In the genomic region with DNA sequence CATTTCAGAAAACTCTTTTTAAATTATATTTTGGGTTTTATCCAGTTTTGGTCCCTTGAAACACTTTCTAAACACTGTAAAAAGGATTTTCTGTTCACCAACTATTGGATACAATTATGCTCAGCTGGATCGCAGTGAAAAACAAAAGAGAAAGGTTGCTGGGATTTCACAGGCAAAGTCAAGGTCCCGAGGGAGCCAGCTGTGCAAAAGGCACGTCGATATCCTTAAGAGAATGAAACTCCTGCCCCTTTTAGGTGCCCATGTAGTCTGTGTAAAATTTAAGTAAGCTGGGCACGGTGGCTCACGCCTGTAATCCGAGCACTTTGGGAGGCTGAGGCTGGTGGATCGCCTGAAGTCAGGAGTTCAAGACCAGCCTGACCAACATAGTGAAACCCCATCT, we compare ENCODE assay signal across 18 cellular contexts.
DNase-seq lines count a peak whose midpoint lies in the region; ATAC-seq and TF ChIP-seq lines count a peak whose summit lies in the region.
"Had no signal": no experiment of that assay in that cellular context is flagged by ENCODE, and none has a peak within 500 bp of the region (broad histone marks: within the 10 kb centered on the region; RNA-seq: fewer than 3 reads in every experiment).

No MANE protein-coding gene starts in this region.

- H4K91ac ChIP-seq in H9 (ENCODE audit: insufficient read length, low read depth, low read length), result no peak overlapping the region

- no peak overlapping the region for H4K5ac ChIP-seq in H9 (ENCODE audit: insufficient read length, low read depth, low read length)

- H3K36me3 Mint-ChIP-seq in H9 (ENCODE audit: insufficient read depth in 1 of 3, low read depth in 3 of 3), result peaks cover 4 to 20% (median 7%) of the 10 kb centered on the region in 3 experiments; a peak in 6 of 7 replicates
- no peaks in the 10 kb centered on the region for H3K36me3 Mint-ChIP-seq in CD8-positive, alpha-beta T cell
- H3K36me3 Mint-ChIP-seq: CD14-positive monocyte; CD4-positive, alpha-beta memory T cell had no signal

- no peak for ATAC-seq in CD8-positive, alpha-beta T cell
- no peak for ATAC-seq in left colon
- ATAC-seq: GM12878 had no signal

- no peak overlapping the region for H3K4me2 ChIP-seq in H9 (ENCODE audit: insufficient read depth, insufficient read length, low read length)
- H3K4me2 ChIP-seq: BLaER1, KMS-11 had no signal

- H2BK12ac ChIP-seq in H9 (ENCODE audit: insufficient read length, low read depth, low read length), result no peak overlapping the region

- no peaks in the 10 kb centered on the region for H3K36me3 ChIP-seq in ACC112 (ENCODE audit: insufficient read depth, low read length)
- no peaks in the 10 kb centered on the region for H3K36me3 ChIP-seq in CD8-positive, alpha-beta T cell (ENCODE audit: insufficient read depth, low read length)
- H3K36me3 ChIP-seq in HAP-1 (replicated peaks), result no peaks in the 10 kb centered on the region
- H3K36me3 ChIP-seq: BLaER1 had no signal

- WGBS in H9 (ENCODE audit: extremely low coverage, insufficient read length, low lambda C conversion rate), result no CpG with 5 or more reads among the region's 8 CpGs

- H2AK5ac ChIP-seq in H9 (ENCODE audit: insufficient read length, low read length), result no peak overlapping the region

- CTCF ChIA-PET in CD8-positive, alpha-beta T cell (lab: Charles Lee), result interaction anchor here (0.7 kb wide), 1 partner anchor 1507 kb away, joined by 4 read pairs; no protein-coding TSS in a partner anchor

- H3K79me1 ChIP-seq in H9 (ENCODE audit: insufficient read depth, low read depth, low read length, poor library complexity, severe bottlenecking), result no peaks in the 10 kb centered on the region

- no peak overlapping the region for H3K27ac ChIP-seq in ACC112 (ENCODE audit: low read depth, low read length)
- H3K27ac ChIP-seq in H9 (ENCODE audit: insufficient read length, low read depth, low read length), result no peak overlapping the region
- no peak overlapping the region for H3K27ac ChIP-seq in CD8-positive, alpha-beta T cell (ENCODE audit: low read depth, low read length)
- H3K27ac ChIP-seq: BLaER1, KMS-11 had no signal

- no peak overlapping the region for H3K56ac ChIP-seq in H9 (ENCODE audit: insufficient read length, low read depth, low read length)

- H3T11ph ChIP-seq in H9 (ENCODE audit: low read length), result no peak overlapping the region

- H3K4me3 ChIP-seq in ACC112 (ENCODE audit: low read depth, low read length) (no peak overlapping the region), HAP-1 (no peak overlapping the region)
- H3K4me3 ChIP-seq in CD8-positive, alpha-beta T cell (ENCODE audit: low read depth, low read length), result no peak overlapping the region
- H3K4me3 ChIP-seq: BLaER1, GM12878 had no signal

- DNase-seq in H9, result no peak
- peak; percentile 25 for DNase-seq in RPMI7951 (ENCODE audit: low read depth)
- peak; percentile 14 for DNase-seq in myocyte (ENCODE audit: low read depth)
- no peak for DNase-seq in CD8-positive, alpha-beta T cell
- DNase-seq in left colon, result no peak
- no peak for DNase-seq in HAP-1 (ENCODE audit: low spot score in 2 of 2)
- DNase-seq: AML-193; CD4-positive, alpha-beta memory T cell; DMS 273 treated with DMSO at 0.1 percent for 48 hours; DMS53; DND-41; EL; HCEC 1CT had no signal

- no peak overlapping the region for H3K23ac ChIP-seq in H9 (ENCODE audit: insufficient read length, low read depth, low read length)

- no peak overlapping the region for H4K8ac ChIP-seq in H9 (replicated peaks; ENCODE audit: insufficient read length, low read depth, low read length)

- POLR2A ChIA-PET in CD8-positive, alpha-beta T cell (lab: Charles Lee), result interaction anchor here (0.7 kb wide), 1 partner anchor 963 kb away, joined by 6 read pairs; no protein-coding TSS in a partner anchor

- peak overlapping the region; percentile 87 for H2BK20ac ChIP-seq in H9 (ENCODE audit: low read depth, low read length, poor library complexity, severe bottlenecking)

- H3K4me1 ChIP-seq in ACC112 (ENCODE audit: control insufficient read depth, insufficient read depth, low read length, unreplicated experiment) (peaks cover 10% of the 10 kb centered on the region), H9 (ENCODE audit: insufficient read depth, low read length) (no peaks in the 10 kb centered on the region), HAP-1 (0 out of 2 replicates have a peak, but pooled peaks cover 4% of the 10 kb centered on the region)
- no peaks in the 10 kb centered on the region for H3K4me1 ChIP-seq in CD8-positive, alpha-beta T cell (ENCODE audit: insufficient read depth, low read length)
- H3K4me1 ChIP-seq: BLaER1 had no signal

- TF ChIP-seq CTCF in H9 (conservative IDR thresholded peaks at IDR 0.05), result no peak
- no peak for TF ChIP-seq CTCF in CD8-positive, alpha-beta T cell (IDR thresholded peaks at IDR 0.05)

- H3K27me3 Mint-ChIP-seq in H9 (ENCODE audit: low read depth), result no peaks in the 10 kb centered on the region
- H3K27me3 Mint-ChIP-seq in CD8-positive, alpha-beta T cell (ENCODE audit: low read depth), result no peaks in the 10 kb centered on the region
- H3K27me3 Mint-ChIP-seq: CD4-positive, alpha-beta memory T cell had no signal

- peak overlapping the region; percentile 12 for H2AFZ ChIP-seq in ACC112 (ENCODE audit: low read length, unreplicated experiment)
- H2AFZ ChIP-seq in H9 (ENCODE audit: low read length), result no peak overlapping the region

- H3K14ac ChIP-seq in H9 (ENCODE audit: insufficient read depth, low read length), result no peak overlapping the region

- H3K4me1 Mint-ChIP-seq in H9, result peaks cover 0 to 3% of the 10 kb centered on the region in 2 experiments; a peak in 2 of 4 replicates
- no peaks in the 10 kb centered on the region for H3K4me1 Mint-ChIP-seq in CD8-positive, alpha-beta T cell (ENCODE audit: low read depth)
- H3K4me1 Mint-ChIP-seq: CD14-positive monocyte; CD4-positive, alpha-beta memory T cell had no signal

- intact Hi-C loops in CD8-positive, alpha-beta T cell (cut with DNase I, micrococcal nuclease), result no loop called here
- intact Hi-C loops in left colon (cut with DNase I, micrococcal nuclease), result no loop called here

- in situ Hi-C loops in HAP-1 (cut with MboI; ENCODE audit: low sequenced_read_pairs), result no loop called here

- H3K79me2 ChIP-seq in ACC112 (ENCODE audit: control insufficient read depth, insufficient read depth, low read length, unreplicated experiment), result no peaks in the 10 kb centered on the region
- no peaks in the 10 kb centered on the region for H3K79me2 ChIP-seq in H9 (ENCODE audit: insufficient read depth, low read length)

- no peaks in the 10 kb centered on the region for H4K20me1 ChIP-seq in H9 (ENCODE audit: control insufficient read depth, insufficient read depth, insufficient read length)
- H4K20me1 ChIP-seq: BLaER1 had no signal

- H3K9me3 ChIP-seq in H9 (ENCODE audit: control insufficient read depth, low read depth, low read length) (no peaks in the 10 kb centered on the region), HAP-1 (0 out of 2 replicates have a peak, but pooled peaks cover 3% of the 10 kb centered on the region)
- peaks cover 3% of the 10 kb centered on the region for H3K9me3 ChIP-seq in CD8-positive, alpha-beta T cell (ENCODE audit: low read length)
- H3K9me3 ChIP-seq: BLaER1 had no signal

- H3K23me2 ChIP-seq in H9 (ENCODE audit: insufficient read length, low read depth, low read length, poor library complexity, severe bottlenecking), result no peaks in the 10 kb centered on the region

- no peak overlapping the region; a peak in 1 of 7 replicates for H3K27ac Mint-ChIP-seq in H9
- no peak overlapping the region for H3K27ac Mint-ChIP-seq in CD8-positive, alpha-beta T cell
- H3K27ac Mint-ChIP-seq: CD14-positive monocyte; CD4-positive, alpha-beta memory T cell had no signal

- no peak overlapping the region for H2BK120ac ChIP-seq in H9 (ENCODE audit: low read depth, low read length, poor library complexity, severe bottlenecking)

- H3K18ac ChIP-seq in H9 (ENCODE audit: insufficient read length, low read depth, low read length), result no peak overlapping the region

- no peaks in the 10 kb centered on the region for H3K27me3 ChIP-seq in ACC112 (ENCODE audit: insufficient read depth, low read length)
- no peaks in the 10 kb centered on the region for H3K27me3 ChIP-seq in H9 (ENCODE audit: insufficient read depth, low read length)
- no peaks in the 10 kb centered on the region for H3K27me3 ChIP-seq in CD8-positive, alpha-beta T cell (ENCODE audit: insufficient read depth, low read length)
- no peaks in the 10 kb centered on the region for H3K27me3 ChIP-seq in HAP-1 (ENCODE audit: low read depth)
- H3K27me3 ChIP-seq: BLaER1 had no signal

- H3K4ac ChIP-seq in H9 (ENCODE audit: low read depth, low read length), result no peak overlapping the region

- H3K9ac ChIP-seq in H9 (ENCODE audit: extremely low read depth, insufficient read length, low read length), result no peak overlapping the region
- H3K9ac ChIP-seq: BLaER1, KMS-11 had no signal

- H2BK15ac ChIP-seq in H9 (ENCODE audit: low read depth, low read length), result no peak overlapping the region

- no peak overlapping the region for H3K4me3 Mint-ChIP-seq in H9
- H3K4me3 Mint-ChIP-seq in CD8-positive, alpha-beta T cell, result no peak overlapping the region
- H3K4me3 Mint-ChIP-seq: CD14-positive monocyte; CD4-positive, alpha-beta memory T cell had no signal

- H3K9me3 Mint-ChIP-seq in H9, result peaks cover 15 to 16% of the 10 kb centered on the region in 2 experiments
- peaks cover 11% of the 10 kb centered on the region for H3K9me3 Mint-ChIP-seq in CD8-positive, alpha-beta T cell

- H2BK5ac ChIP-seq in H9 (ENCODE audit: insufficient read length, low read length), result no peak overlapping the region

Comparison
In these comparisons a context has a peak if more than half of its experiments do, and no peak if none do; other contexts are left out.
1. DNase-seq: peak in RPMI7951 (single experiment) and myocyte (single experiment); none in H9 (single experiment), CD8-positive, alpha-beta T cell (0 of 7), left colon (0 of 2) and HAP-1 (0 of 2).